18 cellular contexts compared by ENCODE assay signal in genomic region chr2:40199758-40200157, GRCh38.
DNase-seq lines count a peak whose midpoint lies in the region; ATAC-seq and TF ChIP-seq lines count a peak whose summit lies in the region.
"Had no signal": no experiment of that assay in that cellular context is flagged by ENCODE, and none has a peak within 500 bp of the region (broad histone marks: within the 10 kb centered on the region; RNA-seq: fewer than 3 reads in every experiment).

No MANE protein-coding gene starts in this region.

- H3K4me2 ChIP-seq in GM23248 (ENCODE audit: unreplicated experiment): no peak overlapping the region

- H3K27me3 ChIP-seq in GM23248 (replicated peaks; ENCODE audit: insufficient read depth) (no peaks in the 10 kb centered on the region), ascending aorta (no peaks in the 10 kb centered on the region)
- H3K27me3 ChIP-seq: BE2C had no signal

- no peaks in the 10 kb centered on the region for H3K9me2 ChIP-seq in GM23248 (ENCODE audit: insufficient read depth)

- peak; percentile 32 for DNase-seq in GM23248
- peak; percentile 91 for DNase-seq in fibroblast of peridontal ligament (ENCODE audit: extremely low read depth)
- DNase-seq in myocyte (ENCODE audit: low read depth): peak; percentile 51
- no peak for DNase-seq in activated T-cell treated with anti-CD3 and anti-CD28 coated beads for 4 hours
- no peak for DNase-seq in ascending aorta (ENCODE audit: low spot score in 2 of 2)
- DNase-seq: ACHN; BE2C; CD8-positive, alpha-beta T cell; H9; NCI-H1092; NCI-H1694 treated with DMSO at 0.1 percent for 48 hours; NCI-H774 had no signal

- H3K9me3 ChIP-seq in GM23248 (ENCODE audit: low read depth): no peaks in the 10 kb centered on the region
- H3K9me3 ChIP-seq in ascending aorta: no peaks in the 10 kb centered on the region
- H3K9me3 ChIP-seq: BE2C had no signal

- peak overlapping the region; percentile 29 for H3K27ac ChIP-seq in GM23248
- no peak overlapping the region for H3K27ac ChIP-seq in ascending aorta
- H3K27ac ChIP-seq: HL-60 had no signal

- intact Hi-C loops in ascending aorta (cut with DNase I): no loop called here

- H3K4me1 ChIP-seq in GM23248 (ENCODE audit: insufficient read depth) (peaks cover 52% of the 10 kb centered on the region), ascending aorta (no peaks in the 10 kb centered on the region)

- ATAC-seq in SK-N-SH treated with all-trans-retinoic acid at 6 μM for 48 hours: peak; percentile 77
- no peak for ATAC-seq in HG03469 (IDR thresholded peaks at IDR 0.05; ENCODE audit: unreplicated experiment)
- no peak for ATAC-seq in HG03196 (IDR thresholded peaks at IDR 0.05; ENCODE audit: unreplicated experiment)
- ATAC-seq: CD8-positive, alpha-beta T cell; K562; Right ventricle myocardium inferior had no signal

- no peaks in the 10 kb centered on the region for H4K20me1 ChIP-seq in GM23248 (ENCODE audit: insufficient read depth)

- H2AFZ ChIP-seq in GM23248: no peak overlapping the region

- H3K4me3 ChIP-seq in GM23248 (no peak overlapping the region), ascending aorta (no peak overlapping the region)
- H3K4me3 ChIP-seq: K562 had no signal

- peaks cover 39% of the 10 kb centered on the region for H3F3A ChIP-seq in GM23248 (ENCODE audit: insufficient read depth)

- H3K79me2 ChIP-seq in GM23248 (ENCODE audit: insufficient read depth): no peaks in the 10 kb centered on the region

- in situ Hi-C loops in GM23248 (cut with MboI): no loop called here

- H3K36me3 ChIP-seq in GM23248 (ENCODE audit: low read depth) (no peaks in the 10 kb centered on the region), ascending aorta (no peaks in the 10 kb centered on the region)
- H3K36me3 ChIP-seq: BE2C had no signal

- H3K9ac ChIP-seq in GM23248: no peak overlapping the region

- TF ChIP-seq CTCF in ascending aorta (IDR thresholded peaks at IDR 0.05): no peak

TF ChIP-seq in SK-N-SH treated with all-trans-retinoic acid at 6 μM for 48 hours, 23 proteins besides CTCF, POLR2A, EP300 and RAD21 (continues in another document):
- TF ChIP-seq ESRRG (CRISPR knock-in tag; IDR thresholded peaks at IDR 0.05) (no peak), RARB (CRISPR knock-in tag; IDR thresholded peaks at IDR 0.05) (no peak), TOX (CRISPR knock-in tag; IDR thresholded peaks at IDR 0.05; ENCODE audit: borderline replicate concordance) (peak; percentile 80), BACH2 (CRISPR knock-in tag; IDR thresholded peaks at IDR 0.05; ENCODE audit: borderline replicate concordance) (no peak), ZFP30 (CRISPR knock-in tag; IDR thresholded peaks at IDR 0.05) (no peak), OSR1 (CRISPR knock-in tag; IDR thresholded peaks at IDR 0.05) (no peak), CREB5 (CRISPR knock-in tag; IDR thresholded peaks at IDR 0.05; ENCODE audit: low read depth) (no peak), TCF4 (CRISPR knock-in tag; IDR thresholded peaks at IDR 0.05; ENCODE audit: borderline replicate concordance) (peak; percentile 74; the same call in 1 of the 2 replicates), ISL1 (CRISPR knock-in tag; IDR thresholded peaks at IDR 0.05) (peak; percentile 95), CSRNP3 (CRISPR knock-in tag; IDR thresholded peaks at IDR 0.05) (peak; percentile 55; the same call in 1 of the 2 replicates), POU6F1 (CRISPR knock-in tag; IDR thresholded peaks at IDR 0.05; ENCODE audit: borderline replicate concordance, low read depth) (no peak), SNAI2 (CRISPR knock-in tag; IDR thresholded peaks at IDR 0.05) (no peak), PATZ1 (CRISPR knock-in tag; IDR thresholded peaks at IDR 0.05; ENCODE audit: borderline replicate concordance) (no peak), ZFP3 (CRISPR knock-in tag; IDR thresholded peaks at IDR 0.05) (no peak), PPARA (CRISPR knock-in tag; IDR thresholded peaks at IDR 0.05; ENCODE audit: borderline replicate concordance) (no peak), ZC3H10 (CRISPR knock-in tag; IDR thresholded peaks at IDR 0.05) (no peak), CSDC2 (CRISPR knock-in tag; IDR thresholded peaks at IDR 0.05) (no peak), ARNTL (CRISPR knock-in tag; IDR thresholded peaks at IDR 0.05; ENCODE audit: borderline replicate concordance, low read depth) (no peak), ZNF565 (CRISPR knock-in tag; conservative IDR thresholded peaks at IDR 0.05; ENCODE audit: low read depth) (no peak), ZNF70 (CRISPR knock-in tag; IDR thresholded peaks at IDR 0.05) (peak; percentile 36; the same call in 1 of the 2 replicates), GLIS3 (CRISPR knock-in tag; IDR thresholded peaks at IDR 0.05) (0 out of 2 replicates have a peak, but pooled peaks have one; percentile 35), ZNF8 (CRISPR knock-in tag; IDR thresholded peaks at IDR 0.05) (peak; percentile 18; the same call in 1 of the 2 replicates)

Comparison
In these comparisons a context has a peak if more than half of its experiments do, and no peak if none do; other contexts are left out.
1. DNase-seq: peak in GM23248 (single experiment), fibroblast of peridontal ligament (single experiment) and myocyte (single experiment); none in activated T-cell treated with anti-CD3 and anti-CD28 coated beads for 4 hours (single experiment) and ascending aorta (0 of 2).